Comparison of ENCODE assay signal across 27 cellular contexts in genomic region chr4:36198861-36199260, GRCh38. TPM values are rescaled to one million over a fixed set of nuclear protein-coding genes. Genes with fewer than 3 reads are reported as not detected.
DNase-seq lines count a peak whose midpoint lies in the region; ATAC-seq, FAIRE-seq and TF ChIP-seq lines count a peak whose summit lies in the region.
"Had no signal": no experiment of that assay in that cellular context is flagged by ENCODE, and none has a peak within 500 bp of the region (broad histone marks: within the 10 kb centered on the region; RNA-seq: fewer than 3 reads in every experiment).

No MANE protein-coding gene starts in this region.

- peaks cover 26% of the 10 kb centered on the region for H3K4me1 Mint-ChIP-seq in stimulated activated naive CD8-positive, alpha-beta T cell treated with anti-CD3 and anti-CD28 coated beads, Interleukin-15, amount 100 ng/mL, for 72 hours
- peaks cover 3% of the 10 kb centered on the region for H3K4me1 Mint-ChIP-seq in endothelial cell (ENCODE audit: unreplicated experiment)

- H2BK120ac ChIP-seq in neuronal stem cell (ENCODE audit: low read depth, low read length), result no peak overlapping the region

- H3K27me3 Mint-ChIP-seq in stimulated activated naive CD8-positive, alpha-beta T cell treated with anti-CD3 and anti-CD28 coated beads, Interleukin-15, amount 100 ng/mL, for 72 hours, result no peaks in the 10 kb centered on the region
- H3K27me3 Mint-ChIP-seq in endothelial cell (ENCODE audit: unreplicated experiment), result peaks cover 2% of the 10 kb centered on the region
- H3K27me3 Mint-ChIP-seq: CD4-positive, alpha-beta T cell; CD8-positive, alpha-beta memory T cell had no signal

- H2AK5ac ChIP-seq in neuronal stem cell (ENCODE audit: low read depth, low read length), result no peak overlapping the region

- H2BK15ac ChIP-seq in neuronal stem cell (ENCODE audit: low read length), result no peak overlapping the region

- H2BK5ac ChIP-seq in neuronal stem cell (ENCODE audit: low read length), result no peak overlapping the region

- H3K4ac ChIP-seq in neuronal stem cell (ENCODE audit: low read length), result no peak overlapping the region

- H3K4me3 ChIP-seq in neuronal stem cell (ENCODE audit: low read length in 2 of 2), result no peak overlapping the region
- no peak overlapping the region for H3K4me3 ChIP-seq in suprapubic skin
- H3K4me3 ChIP-seq: BLaER1 treated with 17β-estradiol and CSF1 and Interleukin-3, amounts not matched to agents 10 nM and 100 nM; GM12878; HAP-1 had no signal

- H3K23ac ChIP-seq in neuronal stem cell (ENCODE audit: low read depth, low read length, poor library complexity), result no peak overlapping the region

- H3K9ac ChIP-seq in neuronal stem cell (ENCODE audit: low read depth, low read length, poor library complexity), result no peak overlapping the region
- H3K9ac ChIP-seq: BLaER1 treated with 17β-estradiol and CSF1 and Interleukin-3, amounts not matched to agents 10 nM and 100 nM had no signal

- peaks cover 2% of the 10 kb centered on the region for H3K79me1 ChIP-seq in neuronal stem cell (ENCODE audit: low read depth, low read length)

- H3K27ac ChIP-seq in neuronal stem cell (replicated peaks; ENCODE audit: low read length), result no peak overlapping the region
- peak overlapping the region; percentile 38 for H3K27ac ChIP-seq in substantia nigra (ENCODE audit: low read depth, low read length, poor library complexity, severe bottlenecking)
- no peak overlapping the region for H3K27ac ChIP-seq in suprapubic skin
- H3K27ac ChIP-seq: 22Rv1; BLaER1 treated with 17β-estradiol and CSF1 and Interleukin-3, amounts not matched to agents 10 nM and 100 nM had no signal

- no peak overlapping the region for H3K4me2 ChIP-seq in neuronal stem cell (ENCODE audit: insufficient read depth, low read length, poor library complexity, severe bottlenecking)
- H3K4me2 ChIP-seq: BLaER1 treated with 17β-estradiol and CSF1 and Interleukin-3, amounts not matched to agents 10 nM and 100 nM had no signal

- H3K18ac ChIP-seq in neuronal stem cell (ENCODE audit: low read length), result peak overlapping the region; percentile 44

- no peaks in the 10 kb centered on the region for H3K9me3 ChIP-seq in neuronal stem cell (replicated peaks in 1 of 2; ENCODE audit: control insufficient read depth in 2 of 2, insufficient read depth in 1 of 2, low read depth in 1 of 2, low read length in 2 of 2)
- no peaks in the 10 kb centered on the region for H3K9me3 ChIP-seq in suprapubic skin
- H3K9me3 ChIP-seq: BE2C, HAP-1 had no signal

- no peak for FAIRE-seq in GM19239 (lab: Jason Lieb, UNC)
- FAIRE-seq: A204.1, D721Med, GM12878, H54 had no signal

- no peak overlapping the region for H2AFZ ChIP-seq in neuronal stem cell (ENCODE audit: low read length)

- TF ChIP-seq POLR2A in suprapubic skin (IDR thresholded peaks at IDR 0.05), result no peak

- WGBS in neuronal stem cell (ENCODE audit: extremely low coverage in 2 of 2, insufficient read length in 2 of 2, insufficient replicate concordance in 1 of 2), 2 donors, result no CpG with 5 or more reads among the region's 4 CpGs
- WGBS in suprapubic skin, result 97% methylated on average over 3 of the region's 4 CpGs

- no peak overlapping the region for H2BK12ac ChIP-seq in neuronal stem cell (ENCODE audit: low read length)

- peak overlapping the region; percentile 48 for H4K8ac ChIP-seq in neuronal stem cell (ENCODE audit: low read depth, low read length)

- H3K4me1 ChIP-seq in neuronal stem cell (ENCODE audit: control insufficient read depth in 2 of 2, insufficient read depth in 1 of 2, low read depth in 1 of 2, low read length in 2 of 2), result no peaks in the 10 kb centered on the region
- no peaks in the 10 kb centered on the region for H3K4me1 ChIP-seq in suprapubic skin
- H3K4me1 ChIP-seq: BE2C, HAP-1 had no signal

- H3K36me3 ChIP-seq in neuronal stem cell (replicated peaks in 1 of 2; ENCODE audit: control insufficient read depth in 2 of 2, insufficient read depth in 2 of 2, low read length in 2 of 2), result no peaks in the 10 kb centered on the region
- peaks cover 20% of the 10 kb centered on the region for H3K36me3 ChIP-seq in suprapubic skin
- H3K36me3 ChIP-seq: BE2C, HAP-1 had no signal

- H3K27ac Mint-ChIP-seq in stimulated activated naive CD8-positive, alpha-beta T cell treated with anti-CD3 and anti-CD28 coated beads, Interleukin-15, amount 100 ng/mL, for 72 hours, result peak overlapping the region in 1 of 2 donors; percentile 42
- no peak overlapping the region for H3K27ac Mint-ChIP-seq in endothelial cell (ENCODE audit: unreplicated experiment)
- H3K27ac Mint-ChIP-seq: CD4-positive, alpha-beta T cell; HFFc6 had no signal

- H3K27me3 ChIP-seq in neuronal stem cell (ENCODE audit: control insufficient read depth in 3 of 3, insufficient read depth in 3 of 3, low read depth in 1 of 3, low read length in 3 of 3) (no peaks in the 10 kb centered on the region), suprapubic skin (no peaks in the 10 kb centered on the region)
- H3K27me3 ChIP-seq: BE2C; BLaER1 treated with 17β-estradiol and CSF1 and Interleukin-3, amounts not matched to agents 10 nM and 100 nM had no signal

- DNase-seq in stimulated activated naive CD8-positive, alpha-beta T cell treated with anti-CD3 and anti-CD28 coated beads, Interleukin-15, amount 100 ng/mL, for 72 hours, result no peak
- no peak for DNase-seq in stimulated activated naive CD8-positive, alpha-beta T cell treated with anti-CD3 and anti-CD28 coated beads, Interleukin-15, Interleukin-2, amounts not matched to agents 100 U/mL and 50 U/mL, for 24 hours
- no peak for DNase-seq in neuronal stem cell (ENCODE audit: low spot score)
- no peak for DNase-seq in substantia nigra (lab: John Stamatoyannopoulos, UW)
- no peak for DNase-seq in suprapubic skin (ENCODE audit: low spot score in 2 of 2)
- DNase-seq in SKM-1 treated with dmso at 0.1 percent for 144 hours (lab: John Stamatoyannopoulos, UW; ENCODE audit: unreplicated experiment), result no peak
- no peak for DNase-seq in endothelial cell (ENCODE audit: low spot score)
- DNase-seq in GM19239 (ENCODE audit: insufficient read length, low spot score), result no peak
- DNase-seq: ACHN; AML-193; BE2C; CD4-positive, alpha-beta T cell; CD8-positive, alpha-beta memory T cell; DMS 273 treated with DMSO at 0.1 percent for 48 hours; DMS79; EL; GDM1; GOT3; HFFc6 had no signal

- no peaks in the 10 kb centered on the region for H3K9me3 Mint-ChIP-seq in stimulated activated naive CD8-positive, alpha-beta T cell treated with anti-CD3 and anti-CD28 coated beads, Interleukin-15, amount 100 ng/mL, for 72 hours
- no peaks in the 10 kb centered on the region for H3K9me3 Mint-ChIP-seq in endothelial cell (ENCODE audit: unreplicated experiment)
- H3K9me3 Mint-ChIP-seq: CD4-positive, alpha-beta T cell; CD8-positive, alpha-beta memory T cell had no signal

- no peak overlapping the region for H3K14ac ChIP-seq in neuronal stem cell (ENCODE audit: low read length)

- H3K36me3 Mint-ChIP-seq in endothelial cell (ENCODE audit: low read depth, unreplicated experiment), result no peaks in the 10 kb centered on the region

- H3K4me3 Mint-ChIP-seq in stimulated activated naive CD8-positive, alpha-beta T cell treated with anti-CD3 and anti-CD28 coated beads, Interleukin-15, amount 100 ng/mL, for 72 hours, result no peak overlapping the region
- H3K4me3 Mint-ChIP-seq in endothelial cell (ENCODE audit: unreplicated experiment), result no peak overlapping the region
- H3K4me3 Mint-ChIP-seq: CD14-positive monocyte; CD4-positive, alpha-beta T cell; HFFc6 had no signal

- no peak for TF ChIP-seq CTCF in suprapubic skin (IDR thresholded peaks at IDR 0.05)
- no peak for TF ChIP-seq CTCF in endothelial cell (IDR thresholded peaks at IDR 0.05; ENCODE audit: unreplicated experiment)

- ATAC-seq in stimulated activated naive CD8-positive, alpha-beta T cell treated with anti-CD3 and anti-CD28 coated beads, Interleukin-15, amount 100 ng/mL, for 72 hours, result peak; percentile 5
- ATAC-seq in stimulated activated naive CD8-positive, alpha-beta T cell treated with anti-CD3 and anti-CD28 coated beads, Interleukin-15, Interleukin-2, amounts not matched to agents 100 U/mL and 50 U/mL, for 24 hours, result no peak
- ATAC-seq: GM12878 had no signal

- H4K91ac ChIP-seq in neuronal stem cell (ENCODE audit: low read depth, low read length, poor library complexity), result no peak overlapping the region

- no peak for TF ChIP-seq EP300 in suprapubic skin (IDR thresholded peaks at IDR 0.05)

RNA-seq across cellular contexts. Expression of gene ARAP2, which starts 45.5 kb away (rescaled TPM):
- polyA plus RNA-seq in neuronal stem cell (2013, experiment 1 of 2), result 0.40 TPM
- polyA plus RNA-seq in neuronal stem cell (2013, experiment 2 of 2), result 0.39 TPM
- total RNA-seq in suprapubic skin (100 to 1,000 TPM in 3 of 4 donors, 10 to 100 TPM in 1; 88.2 to 203 (median 117) TPM), endothelial cell (ENCODE audit: unreplicated experiment) (20.1 TPM)
- total RNA-seq: HFFc6 had no signal
